10 cellular contexts compared by ENCODE assay signal in the genomic region with DNA sequence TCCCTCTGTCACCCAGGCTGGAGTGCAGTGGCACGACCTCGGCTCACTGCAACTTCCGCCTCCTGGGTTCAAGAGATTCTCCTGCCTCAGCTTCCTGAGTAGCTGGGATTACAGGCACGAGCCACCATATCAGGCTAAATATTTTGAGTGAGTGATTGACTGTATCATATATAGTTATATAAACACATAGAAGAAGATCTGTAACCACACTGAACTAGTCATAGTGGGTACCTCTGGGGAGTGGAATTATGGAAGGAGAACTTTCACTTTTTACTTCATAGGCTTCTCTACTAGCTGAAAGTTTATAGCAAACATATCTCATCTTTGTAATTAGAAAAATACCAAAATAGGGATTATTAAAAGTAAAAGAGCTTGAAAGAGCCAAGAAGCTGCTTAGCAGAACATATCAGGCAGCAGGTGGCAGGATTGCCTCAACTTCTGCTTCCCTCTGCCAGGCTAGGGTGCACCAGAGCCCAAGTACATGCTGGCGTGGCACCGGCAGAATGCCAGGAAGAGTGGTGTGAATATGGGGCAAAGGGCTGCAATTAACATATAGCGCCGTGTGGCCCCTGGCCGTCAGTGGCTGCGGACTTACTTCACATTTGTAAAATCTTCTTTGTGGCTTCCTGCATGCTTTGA. TPM values are rescaled to one million over a fixed set of nuclear protein-coding genes. Genes with fewer than 3 reads are reported as not detected.
DNase-seq lines count a peak whose midpoint lies in the region; ATAC-seq and TF ChIP-seq lines count a peak whose summit lies in the region.
"Had no signal": no experiment of that assay in that cellular context is flagged by ENCODE, and none has a peak within 500 bp of the region (broad histone marks: within the 10 kb centered on the region; RNA-seq: fewer than 3 reads in every experiment).

No MANE protein-coding gene starts in this region.

- H3K36me3 ChIP-seq in Caco-2 (ENCODE audit: control insufficient read depth, insufficient read depth, low read length), result no peaks in the 10 kb centered on the region

- H3K4me3 Mint-ChIP-seq in natural killer cell treated with Interleukin-12 subunit alpha and Interleukin-12 subunit beta and Interleukin-15 and Interleukin-18, amount 100 ng/mL, for 72 hours, result peak overlapping the region; percentile 10
- H3K4me3 Mint-ChIP-seq in Caco-2 (ENCODE audit: unreplicated experiment), result no peak overlapping the region

- no peaks in the 10 kb centered on the region for H3K27me3 ChIP-seq in Caco-2 (replicated peaks; ENCODE audit: control insufficient read depth, insufficient read depth, low read length)

- POLR2A ChIA-PET in Caco-2 (lab: Charles Lee), result no interaction called here

- H3K36me3 Mint-ChIP-seq in natural killer cell treated with Interleukin-12 subunit alpha and Interleukin-12 subunit beta and Interleukin-15 and Interleukin-18, amount 100 ng/mL, for 72 hours, result no peaks in the 10 kb centered on the region
- no peaks in the 10 kb centered on the region for H3K36me3 Mint-ChIP-seq in Caco-2 (ENCODE audit: insufficient read depth, unreplicated experiment)

- BruUV-seq in Caco-2 (replicated peaks; lab: Mats Ljungman, UMichigan), result no TSS peak

- H3K4me3 ChIP-seq in Jurkat, Clone E6-1 (ENCODE audit: low read length), result no peak overlapping the region
- H3K4me3 ChIP-seq in Caco-2 (ENCODE audit: low read depth, low read length), result no peak overlapping the region

- intact Hi-C loops in Caco-2 (cut with micrococcal nuclease; ENCODE audit: unreplicated experiment), result loop anchor here (1.0 kb wide), 1 partner anchor 86 kb away; no protein-coding TSS in a partner anchor

- H3K27ac Mint-ChIP-seq in natural killer cell treated with Interleukin-12 subunit alpha and Interleukin-12 subunit beta and Interleukin-15 and Interleukin-18, amount 100 ng/mL, for 72 hours, result peak overlapping the region in 1 of 2 donors; percentile 81
- H3K27ac Mint-ChIP-seq in Caco-2 (ENCODE audit: unreplicated experiment), result no peak overlapping the region

- no peaks in the 10 kb centered on the region for H3K4me1 ChIP-seq in Caco-2

- peak; percentile 71 to 79 for ATAC-seq in natural killer cell treated with Interleukin-12 subunit alpha and Interleukin-12 subunit beta and Interleukin-15 and Interleukin-18, amount 100 ng/mL, for 72 hours
- ATAC-seq in GM21526 (IDR thresholded peaks at IDR 0.05; ENCODE audit: low FRiP score, unreplicated experiment), result no peak
- ATAC-seq in GM21529 (IDR thresholded peaks at IDR 0.05; ENCODE audit: unreplicated experiment), result no peak

- CTCF ChIA-PET in Caco-2 (lab: Charles Lee), result interaction anchor here (1.2 kb wide), 1 partner anchor 86 kb away, joined by 6 read pairs; no protein-coding TSS in a partner anchor

- DNase-seq in DMS53 treated with DMSO at 0.1 percent for 48 hours (lab: John Stamatoyannopoulos, UW; ENCODE audit: unreplicated experiment) (peak; percentile 7), Caco-2 (no peak)
- peak; percentile 83 for DNase-seq in Jurkat, Clone E6-1 (ENCODE audit: low read depth, low spot score)
- peak in 3 of 4 experiments; percentile 3 to 13 (median 13) for DNase-seq in activated CD4-positive, CD25-positive, alpha-beta regulatory T cell (lab: John Stamatoyannopoulos, UW)
- peak; percentile 2 for DNase-seq in effector CD8-positive, alpha-beta T cell (lab: John Stamatoyannopoulos, UW)
- DNase-seq in natural killer cell treated with Interleukin-12 subunit alpha and Interleukin-12 subunit beta and Interleukin-15 and Interleukin-18, amount 100 ng/mL, for 72 hours (ENCODE audit: low spot score), result peak; percentile 68

- H3K4me1 Mint-ChIP-seq in natural killer cell treated with Interleukin-12 subunit alpha and Interleukin-12 subunit beta and Interleukin-15 and Interleukin-18, amount 100 ng/mL, for 72 hours (ENCODE audit: low read depth in 2 of 2), result peaks cover 16 to 24% of the 10 kb centered on the region in 2 donors
- no peaks in the 10 kb centered on the region for H3K4me1 Mint-ChIP-seq in Caco-2 (ENCODE audit: low read depth, unreplicated experiment)

- H3K9me3 ChIP-seq in Caco-2, result no peaks in the 10 kb centered on the region

- no peak for TF ChIP-seq CTCF in Caco-2 (IDR thresholded peaks at IDR 0.05; ENCODE audit: insufficient read depth in 1 of 2, low read depth in 1 of 2, low read length in 1 of 2, severe bottlenecking in 1 of 2, unreplicated experiment in 1 of 2)

- no peaks in the 10 kb centered on the region for H3K9me3 Mint-ChIP-seq in natural killer cell treated with Interleukin-12 subunit alpha and Interleukin-12 subunit beta and Interleukin-15 and Interleukin-18, amount 100 ng/mL, for 72 hours
- H3K9me3 Mint-ChIP-seq in Caco-2 (ENCODE audit: unreplicated experiment), result no peaks in the 10 kb centered on the region

- H3K27me3 Mint-ChIP-seq in natural killer cell treated with Interleukin-12 subunit alpha and Interleukin-12 subunit beta and Interleukin-15 and Interleukin-18, amount 100 ng/mL, for 72 hours, result peaks cover 0 to 17% of the 10 kb centered on the region in 2 donors
- peaks cover 3% of the 10 kb centered on the region for H3K27me3 Mint-ChIP-seq in Caco-2 (ENCODE audit: insufficient read depth, unreplicated experiment)

RNA-seq across cellular contexts. Expression of gene CD40LG, which starts 39.5 kb away (rescaled TPM):
- polyA plus RNA-seq in Jurkat, Clone E6-1 (2012; ENCODE audit: insufficient read depth, insufficient read length), result 0.64 TPM
- total RNA-seq in natural killer cell treated with Interleukin-12 subunit alpha and Interleukin-12 subunit beta and Interleukin-15 and Interleukin-18, amount 100 ng/mL, for 72 hours, result 10 to 100 TPM in 1 of 2 donors, 1 to 10 TPM in 1; 9.0 to 10.1 TPM
- not detected in 2 replicates for total RNA-seq in Caco-2 (2022)
- total RNA-seq: LHCN-M2, myocyte had no signal

Comparison
In these comparisons a context has a peak if more than half of its experiments do, and no peak if none do; other contexts are left out.
1. DNase-seq: peak in DMS53 treated with DMSO at 0.1 percent for 48 hours (single experiment), Jurkat, Clone E6-1 (single experiment), activated CD4-positive, CD25-positive, alpha-beta regulatory T cell (3 of 4), effector CD8-positive, alpha-beta T cell (single experiment) and natural killer cell treated with Interleukin-12 subunit alpha and Interleukin-12 subunit beta and Interleukin-15 and Interleukin-18, amount 100 ng/mL, for 72 hours (single experiment); none in Caco-2 (0 of 2).
2. ATAC-seq: peak in natural killer cell treated with Interleukin-12 subunit alpha and Interleukin-12 subunit beta and Interleukin-15 and Interleukin-18, amount 100 ng/mL, for 72 hours (2 of 2); none in GM21526 (single experiment) and GM21529 (single experiment).
3. RNA of gene CD40LG, which starts 39.5 kb away (total RNA-seq): 9.0 to 10.1 TPM in natural killer cell treated with Interleukin-12 subunit alpha and Interleukin-12 subunit beta and Interleukin-15 and Interleukin-18, amount 100 ng/mL, for 72 hours; not detected in Caco-2; every median in the first group is over 10 times any median in the second.